ENCODE assay signal across 8 cellular contexts in genomic region chr19:42108527-42109389, GRCh38. TPM values are rescaled to one million over a fixed set of nuclear protein-coding genes. Genes with fewer than 3 reads are reported as not detected.
A peak's percentile ranks its signal among the peaks of the same experiment; 100 is the strongest.
DNase-seq lines count a peak whose midpoint lies in the region; ATAC-seq and TF ChIP-seq lines count a peak whose summit lies in the region.

No MANE protein-coding gene starts in this region.

- H4K20me1 ChIP-seq in GM23338 (replicated peaks; ENCODE audit: insufficient read depth), result no peaks in the 10 kb centered on the region

- H3K4me3 ChIP-seq in GM23338 (no peak overlapping the region), SK-N-MC (no peak overlapping the region)

- no peaks in the 10 kb centered on the region for H3K9me3 Mint-ChIP-seq in GM23338

- H3K4me2 ChIP-seq in GM23338, result peak overlapping the region; percentile 52

- H3K27ac ChIP-seq in GM23338 (ENCODE audit: low read depth) (no peak overlapping the region), SK-N-MC (no peak overlapping the region)

- no peak overlapping the region; the same call in 2 of the 3 replicates for H3K4me3 Mint-ChIP-seq in GM23338

- no peaks in the 10 kb centered on the region; the same call in 1 of the 2 replicates for H3K27me3 ChIP-seq in GM23338 (ENCODE audit: insufficient read depth)

- no peaks in the 10 kb centered on the region for H3K79me2 ChIP-seq in GM23338 (replicated peaks; ENCODE audit: insufficient read depth)

- 0 out of 2 replicates have a peak, but pooled peaks cover 7% of the 10 kb centered on the region for H3F3A ChIP-seq in GM23338 (replicated peaks; ENCODE audit: low read depth)

- peak overlapping the region; percentile 23; the same call in 1 of the 2 replicates for H2AFZ ChIP-seq in GM23338

- peaks cover 7% of the 10 kb centered on the region for H3K4me1 ChIP-seq in GM23338 (ENCODE audit: insufficient read depth)

- H3K36me3 Mint-ChIP-seq in GM23338 (ENCODE audit: low read depth), result no peaks in the 10 kb centered on the region

- peak; percentile 65 for DNase-seq in DMS 273 treated with DMSO at 0.1 percent for 48 hours (lab: John Stamatoyannopoulos, UW)
- DNase-seq in GM23338 (ENCODE audit: low spot score), result peak; percentile 96
- peak; percentile 75 for DNase-seq in NCI-H1092 treated with DMSO at 0.1 percent for 48 hours (lab: John Stamatoyannopoulos, UW)
- DNase-seq in SK-N-MC (ENCODE audit: low read depth, low spot score), result peak; percentile 60
- peak; percentile 87 for DNase-seq in activated naive CD4-positive, alpha-beta T cell treated with anti-CD3 and anti-CD28 coated beads, Interleukin-2, amount 50 U/mL, for 16 hours
- DNase-seq in Right ventricle myocardium inferior (ENCODE audit: missing footprints), result peak; percentile 89
- DNase-seq in pulmonary artery endothelial cell (ENCODE audit: low read depth, low spot score), result peak; percentile 78

- H3K27ac Mint-ChIP-seq in GM23338, result 0 out of 2 replicates have a peak overlapping the region, but pooled peaks have one; percentile 21

- peaks cover 18% of the 10 kb centered on the region for H3K27me3 Mint-ChIP-seq in GM23338 (ENCODE audit: insufficient read depth, low read depth, poor library complexity)

- intact Hi-C loops in Right ventricle myocardium inferior (cut with DNase I), result loop anchor here (2.0 kb wide), 1 partner anchor 76 kb away; no protein-coding TSS in a partner anchor

- peak; percentile 97 for ATAC-seq in GM23338
- peak; percentile 78 for ATAC-seq in Right ventricle myocardium inferior
- no peak for ATAC-seq in HG02798 (IDR thresholded peaks at IDR 0.05; ENCODE audit: poor library complexity, unreplicated experiment)

- H3K9me2 ChIP-seq in GM23338 (ENCODE audit: insufficient read depth), result no peaks in the 10 kb centered on the region

- TF ChIP-seq CTCF in GM23338 (conservative IDR thresholded peaks at IDR 0.05; ENCODE audit: low read depth in 2 of 2), result peak; percentile 100

- peaks cover 22% of the 10 kb centered on the region for H3K4me1 Mint-ChIP-seq in GM23338

- H3K9me3 ChIP-seq in SK-N-MC (ENCODE audit: low read depth, low read length), result no peaks in the 10 kb centered on the region

- H3K36me3 ChIP-seq in GM23338 (ENCODE audit: insufficient read depth) (no peaks in the 10 kb centered on the region), SK-N-MC (ENCODE audit: insufficient read depth, low read length) (no peaks in the 10 kb centered on the region)

- H3K9ac ChIP-seq in SK-N-MC (ENCODE audit: insufficient read length), result no peak overlapping the region

TF ChIP-seq in GM23338, 12 proteins besides CTCF, POLR2A, EP300 and RAD21:
- TF ChIP-seq CREB1 (CRISPR knock-in tag; IDR thresholded peaks at IDR 0.05; ENCODE audit: low read depth), result peak; percentile 39; the same call in 1 of the 2 replicates
- no peak for TF ChIP-seq STAT1 (IDR thresholded peaks at IDR 0.05; ENCODE audit: unreplicated experiment)

RNA-seq across cellular contexts. Expression of gene POU2F2, which starts 23.5 kb away (rescaled TPM):
- 2.3 and 2.4 TPM in 2 replicates for total RNA-seq in GM23338 (2014; rRNA removed; shearing (Covaris generic))
- 4.6 and 5.1 TPM in 2 replicates for polyA plus RNA-seq in GM23338 (2016; fragmentation: Nextera tagmentation; extraction: Ambion mirVana)
- total RNA-seq in Right ventricle myocardium inferior, result 1.5 TPM
- 0.26 and 0.49 TPM in 2 replicates for total RNA-seq in pulmonary artery endothelial cell

RNA-seq across cellular contexts. Expression of gene ZNF574, which starts 32.8 kb away (rescaled TPM):
- 50.8 and 61.2 TPM in 2 replicates for total RNA-seq in GM23338 (2014; rRNA removed; shearing (Covaris generic))
- polyA plus RNA-seq in GM23338 (2016; fragmentation: Nextera tagmentation; extraction: Ambion mirVana), result 18.7 and 19.4 TPM in 2 replicates
- total RNA-seq in Right ventricle myocardium inferior, result 9.1 TPM
- 11.9 and 15.1 TPM in 2 replicates for total RNA-seq in pulmonary artery endothelial cell

RNA-seq across cellular contexts. Expression of gene GRIK5, which starts 38.8 kb away (rescaled TPM):
- 34.3 and 42.5 TPM in 2 replicates for total RNA-seq in GM23338 (2014; rRNA removed; shearing (Covaris generic))
- polyA plus RNA-seq in GM23338 (2016; fragmentation: Nextera tagmentation; extraction: Ambion mirVana), result 5.1 and 6.2 TPM in 2 replicates
- total RNA-seq in Right ventricle myocardium inferior (5.1 TPM), pulmonary artery endothelial cell (2.2 and 5.7 TPM in 2 replicates)
